Comparison of ENCODE assay signal across 22 cellular contexts in the genomic region with DNA sequence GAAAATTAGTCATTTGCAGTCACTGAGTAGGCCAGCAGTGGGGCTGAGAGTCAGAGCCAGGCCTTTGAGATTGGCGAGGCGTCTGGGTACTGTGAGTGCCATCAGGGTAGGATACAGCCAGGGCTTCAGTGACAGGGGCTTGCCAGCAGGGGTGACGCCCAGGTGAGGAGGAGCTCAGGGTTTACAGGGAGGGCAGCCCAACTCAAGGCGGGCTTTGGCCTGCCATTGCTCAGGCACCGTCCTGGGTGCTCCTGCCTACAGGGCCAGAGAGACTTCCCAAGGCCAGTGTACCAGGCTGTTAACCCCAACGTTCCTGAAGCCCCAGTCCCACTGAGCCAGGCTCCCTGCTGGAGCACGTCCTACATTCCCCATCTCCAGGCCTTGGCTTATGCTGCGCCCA.
DNase-seq lines count a peak whose midpoint lies in the region; ATAC-seq, FAIRE-seq and TF ChIP-seq lines count a peak whose summit lies in the region.
"Had no signal": no experiment of that assay in that cellular context is flagged by ENCODE, and none has a peak within 500 bp of the region (broad histone marks: within the 10 kb centered on the region; RNA-seq: fewer than 3 reads in every experiment).

No MANE protein-coding gene starts in this region.

- peaks cover 7% of the 10 kb centered on the region for H3K36me3 Mint-ChIP-seq in GM23338 (ENCODE audit: low read depth)
- H3K36me3 Mint-ChIP-seq: CD8-positive, alpha-beta T cell; IgD-negative memory B cell had no signal

- H3F3A ChIP-seq in GM23338 (replicated peaks; ENCODE audit: low read depth), result no peaks in the 10 kb centered on the region

- no peaks in the 10 kb centered on the region for H3K79me2 ChIP-seq in GM23338 (replicated peaks; ENCODE audit: insufficient read depth)
- no peaks in the 10 kb centered on the region for H3K79me2 ChIP-seq in HCT116 (ENCODE audit: insufficient read depth, low read length)
- no peaks in the 10 kb centered on the region for H3K79me2 ChIP-seq in H1 (ENCODE audit: control insufficient read depth in 1 of 2, insufficient read depth in 2 of 2, low read length in 2 of 2)
- no peaks in the 10 kb centered on the region for H3K79me2 ChIP-seq in hepatocyte

- ATAC-seq in GM23338 (peak; percentile 25; the same call in 1 of the 3 replicates), HCT116 (peak; percentile 51; the same call in 1 of the 2 replicates), GM19455 (IDR thresholded peaks at IDR 0.05; ENCODE audit: unreplicated experiment) (no peak), GM21529 (IDR thresholded peaks at IDR 0.05; ENCODE audit: unreplicated experiment) (no peak)
- ATAC-seq: CD8-positive, alpha-beta T cell; GM12878 had no signal

- no peak overlapping the region for H3K9ac ChIP-seq in HCT116 (ENCODE audit: low read length)
- no peak overlapping the region for H3K9ac ChIP-seq in H1 (replicated peaks in 1 of 4; ENCODE audit: extremely low read depth in 1 of 4, low read depth in 3 of 4, low read length in 3 of 4)

- TF ChIP-seq CTCF in GM23338 (conservative IDR thresholded peaks at IDR 0.05; ENCODE audit: low read depth in 2 of 2) (no peak), HCT116 (IDR thresholded peaks at IDR 0.05 in 2 of 3, conservative IDR thresholded peaks at IDR 0.05 in 1 of 3; ENCODE audit: borderline replicate concordance in 1 of 3, insufficient read depth in 1 of 3, low read depth in 2 of 3, low read length in 2 of 3) (0 out of 6 replicates have a peak, but pooled peaks of 1 of the 3 experiments have one; percentile 4), H1 (IDR thresholded peaks at IDR 0.05; ENCODE audit: control extremely low read depth in 1 of 3, insufficient read depth in 1 of 3, low read depth in 1 of 3, low read length in 3 of 3) (no peak), suprapubic skin (IDR thresholded peaks at IDR 0.05) (no peak), hepatocyte (IDR thresholded peaks at IDR 0.05; ENCODE audit: poor library complexity) (no peak)

- BruUV-seq in HCT116 (replicated peaks; lab: Mats Ljungman, UMichigan), result no TSS peak

- H2BK5ac ChIP-seq in H1 (ENCODE audit: low read depth, low read length), result 0 out of 2 replicates have a peak overlapping the region, but pooled peaks have one; percentile 23

- 87% methylated on average over 8 of the region's 8 CpGs; no CpG with 5 or more reads in 1 of the 2 experiments for WGBS in H1 (ENCODE audit: extremely low coverage in 1 of 2, insufficient coverage in 1 of 2, insufficient read length in 1 of 2, insufficient replicate concordance in 2 of 2, low coverage in 1 of 2, low lambda C conversion rate in 2 of 2, missing lambda C conversion rate in 1 of 2), 2 experiments
- WGBS in suprapubic skin, result 83% methylated on average over 8 of the region's 8 CpGs
- 85% methylated on average over 8 of the region's 8 CpGs for WGBS in hepatocyte (ENCODE audit: low lambda C conversion rate, missing lambda C conversion rate)

- no peaks in the 10 kb centered on the region for H4K20me1 ChIP-seq in GM23338 (replicated peaks; ENCODE audit: insufficient read depth)
- no peaks in the 10 kb centered on the region for H4K20me1 ChIP-seq in HCT116 (ENCODE audit: insufficient read depth)
- H4K20me1 ChIP-seq in H1 (replicated peaks in 1 of 2; ENCODE audit: control insufficient read depth in 1 of 2, insufficient read depth in 2 of 2, low read length in 2 of 2), result no peaks in the 10 kb centered on the region
- no peaks in the 10 kb centered on the region for H4K20me1 ChIP-seq in hepatocyte (ENCODE audit: insufficient read depth, poor library complexity, severe bottlenecking)

- no peak overlapping the region for H3K4me3 Mint-ChIP-seq in GM23338
- H3K4me3 Mint-ChIP-seq: CD8-positive, alpha-beta T cell had no signal

- H2BK120ac ChIP-seq in H1 (replicated peaks; ENCODE audit: low read depth, low read length), result no peak overlapping the region

- intact Hi-C loops in HCT116 (cut with micrococcal nuclease), result no loop called here

- 0 out of 2 replicates have a peak overlapping the region, but pooled peaks have one; percentile 40 for H2BK15ac ChIP-seq in H1 (ENCODE audit: low read length)

- H3K4me3 ChIP-seq in GM23338, result no peak overlapping the region
- H3K4me3 ChIP-seq in HCT116 (replicated peaks in 1 of 2; ENCODE audit: low read depth in 1 of 2, low read length in 2 of 2), result no peak overlapping the region
- no peak overlapping the region for H3K4me3 ChIP-seq in H1 (ENCODE audit: extremely low read depth in 1 of 4, insufficient read depth in 2 of 4, low read depth in 3 of 4, low read length in 4 of 4)
- no peak overlapping the region for H3K4me3 ChIP-seq in suprapubic skin
- H3K4me3 ChIP-seq in hepatocyte, result no peak overlapping the region
- H3K4me3 ChIP-seq: GM12878, HAP-1 had no signal

- H3K23me2 ChIP-seq in H1 (ENCODE audit: low read depth, low read length), result no peaks in the 10 kb centered on the region; the same call in 1 of the 2 replicates

- H3K4ac ChIP-seq in H1 (replicated peaks; ENCODE audit: insufficient read length, low read depth, low read length), result no peak overlapping the region

- no peak overlapping the region for H3K27ac Mint-ChIP-seq in GM23338
- H3K27ac Mint-ChIP-seq: CD8-positive, alpha-beta T cell; IgD-negative memory B cell had no signal

- H3K9me2 ChIP-seq in GM23338 (ENCODE audit: insufficient read depth) (peaks cover 15% of the 10 kb centered on the region), HCT116 (ENCODE audit: insufficient read depth) (no peaks in the 10 kb centered on the region), hepatocyte (replicated peaks; ENCODE audit: insufficient read depth) (no peaks in the 10 kb centered on the region)

- no peaks in the 10 kb centered on the region for H3K36me3 ChIP-seq in GM23338 (ENCODE audit: insufficient read depth)
- H3K36me3 ChIP-seq in HCT116 (ENCODE audit: control insufficient read depth in 1 of 2, insufficient read depth in 2 of 2, low read length in 2 of 2), result no peaks in the 10 kb centered on the region
- H3K36me3 ChIP-seq in H1 (ENCODE audit: control insufficient read depth in 2 of 4, insufficient read depth in 4 of 4, low read length in 3 of 4), result no peaks in the 10 kb centered on the region
- no peaks in the 10 kb centered on the region for H3K36me3 ChIP-seq in suprapubic skin
- no peaks in the 10 kb centered on the region for H3K36me3 ChIP-seq in hepatocyte (replicated peaks; ENCODE audit: insufficient read depth, low read depth)
- H3K36me3 ChIP-seq: HAP-1 had no signal

- H3K4me2 ChIP-seq in GM23338 (no peak overlapping the region), HCT116 (ENCODE audit: low read length) (no peak overlapping the region), H1 (ENCODE audit: insufficient read depth in 1 of 2, low read depth in 2 of 2, low read length in 2 of 2) (no peak overlapping the region), hepatocyte (no peak overlapping the region)

- no peak overlapping the region for H3K14ac ChIP-seq in H1 (ENCODE audit: insufficient read length)

- H4K5ac ChIP-seq in H1 (ENCODE audit: insufficient read length, low read depth, low read length), result no peak overlapping the region

- no peak overlapping the region for H3K23ac ChIP-seq in H1 (ENCODE audit: insufficient read length)

- TF ChIP-seq POLR2A in HCT116 (IDR thresholded peaks at IDR 0.05; ENCODE audit: borderline replicate concordance, extremely low read depth, insufficient read depth, insufficient read length) (no peak), H1 (IDR thresholded peaks at IDR 0.05; ENCODE audit: control extremely low read depth in 1 of 2, low read depth in 2 of 2, low read length in 2 of 2) (no peak), suprapubic skin (IDR thresholded peaks at IDR 0.05) (no peak)

- no peak overlapping the region for H3K56ac ChIP-seq in H1 (replicated peaks; ENCODE audit: insufficient read length, low read depth, low read length)

- H4K91ac ChIP-seq in H1 (replicated peaks; ENCODE audit: insufficient read length, low read length), result no peak overlapping the region

- peaks cover 22% of the 10 kb centered on the region for H3K9me3 Mint-ChIP-seq in GM23338

- RAD21 ChIA-PET in HCT116 (lab: Charles Lee; ENCODE audit: low non-redundant PET in 1 of 2, low total read pairs in 2 of 2, uncharacterized antibody in 2 of 2, unreplicated experiment in 2 of 2), result no interaction called here

- TF ChIP-seq EP300 in H1 (IDR thresholded peaks at IDR 0.05; ENCODE audit: borderline replicate concordance in 1 of 2, low read depth in 2 of 2, low read length in 2 of 2) (no peak), suprapubic skin (IDR thresholded peaks at IDR 0.05) (no peak)

- H3K4me1 Mint-ChIP-seq in GM23338, result peaks cover 17% of the 10 kb centered on the region
- H3K4me1 Mint-ChIP-seq: IgD-negative memory B cell had no signal

- no peaks in the 10 kb centered on the region for H3K79me1 ChIP-seq in H1 (ENCODE audit: low read depth, low read length)

- H3K4me1 ChIP-seq in GM23338 (ENCODE audit: insufficient read depth), result peaks cover 22% of the 10 kb centered on the region
- no peaks in the 10 kb centered on the region for H3K4me1 ChIP-seq in HCT116 (ENCODE audit: control insufficient read depth in 1 of 2, insufficient read depth in 2 of 2, low read length in 2 of 2)
- H3K4me1 ChIP-seq in H1 (replicated peaks in 1 of 4; ENCODE audit: control insufficient read depth in 3 of 4, insufficient read depth in 4 of 4, low read length in 3 of 4), result peaks cover 5 to 15% (median 7%) of the 10 kb centered on the region in 4 experiments
- no peaks in the 10 kb centered on the region for H3K4me1 ChIP-seq in suprapubic skin
- no peaks in the 10 kb centered on the region for H3K4me1 ChIP-seq in hepatocyte (ENCODE audit: insufficient read depth)

- 0 out of 2 replicates have a peak overlapping the region, but pooled peaks have one; percentile 60 for H2BK12ac ChIP-seq in H1 (ENCODE audit: low read depth, low read length)

- H3K27me3 ChIP-seq in GM23338 (ENCODE audit: insufficient read depth), result no peaks in the 10 kb centered on the region
- peaks cover 16% of the 10 kb centered on the region; the same call in 1 of the 2 replicates for H3K27me3 ChIP-seq in HCT116 (ENCODE audit: insufficient read depth, low read length)
- no peaks in the 10 kb centered on the region for H3K27me3 ChIP-seq in H1 (replicated peaks in 1 of 4; ENCODE audit: control insufficient read depth in 3 of 4, extremely low read depth in 1 of 4, insufficient read depth in 3 of 4, low read length in 3 of 4)
- peaks cover 20% of the 10 kb centered on the region for H3K27me3 ChIP-seq in suprapubic skin
- H3K27me3 ChIP-seq in hepatocyte, result no peaks in the 10 kb centered on the region

- no peak for FAIRE-seq in H1 (lab: Jason Lieb, UNC)
- FAIRE-seq: A204.1, GM12878, HepG2 had no signal

- CTCF ChIA-PET in HCT116 (lab: Charles Lee) (no interaction called here), H1 (lab: Charles Lee; ENCODE audit: partially characterized antibody) (interaction anchor here (0.8 to 3.8 kb wide), 17 partner anchors 11 to 207 kb away, joined by 3 to 16 read pairs (median 4); partner anchors contain the start of gene WNT7A)

- TF ChIP-seq RAD21 in HCT116 (IDR thresholded peaks at IDR 0.05; ENCODE audit: low read depth) (no peak), H1 (IDR thresholded peaks at IDR 0.05 in 1 of 2, conservative IDR thresholded peaks at IDR 0.05 in 1 of 2; ENCODE audit: low read depth in 2 of 2, low read length in 2 of 2) (no peak)

- H4K8ac ChIP-seq in H1 (ENCODE audit: extremely low read depth, insufficient read depth, low read length), result no peak overlapping the region

- POLR2A ChIA-PET in HCT116 (lab: Charles Lee), result no interaction called here
- POLR2A ChIA-PET in H1 (lab: Charles Lee; ENCODE audit: partially characterized antibody), result no interaction called here

- H2BK20ac ChIP-seq in H1 (ENCODE audit: low read length), result peak overlapping the region; percentile 43; the same call in 1 of the 2 replicates

- H3K18ac ChIP-seq in H1 (ENCODE audit: extremely low read depth, low read length), result no peak overlapping the region

- H3K9me3 ChIP-seq in HCT116 (ENCODE audit: control insufficient read depth in 1 of 2, insufficient read depth in 1 of 2, low read depth in 1 of 2, low read length in 2 of 2), result no peaks in the 10 kb centered on the region
- peaks cover 0 to 4% of the 10 kb centered on the region in 2 experiments; a peak in 1 of 4 replicates for H3K9me3 ChIP-seq in H1 (ENCODE audit: insufficient read depth in 2 of 2, low read depth in 1 of 2, low read length in 1 of 2)
- H3K9me3 ChIP-seq in suprapubic skin, result no peaks in the 10 kb centered on the region
- no peaks in the 10 kb centered on the region for H3K9me3 ChIP-seq in hepatocyte (ENCODE audit: low read depth)
- H3K9me3 ChIP-seq: HAP-1 had no signal

- DNase-seq in GM23338 (ENCODE audit: low spot score) (no peak), HCT116 (ENCODE audit: low read depth, low spot score) (no peak), H1 (ENCODE audit: low read depth in 1 of 2, low spot score in 2 of 2) (no peak), suprapubic skin (ENCODE audit: low spot score in 2 of 2) (peak; percentile 42 to 69), hepatocyte (ENCODE audit: low spot score) (no peak)
- no peak for DNase-seq in central memory CD4-positive, alpha-beta T cell
- DNase-seq: ACHN; AML-193; Calu3; CD8-positive, alpha-beta T cell; DMS79 treated with DMSO at 0.1 percent for 48 hours; GOT3; Karpas-422; KBM-7 had no signal

- H2AK5ac ChIP-seq in H1 (ENCODE audit: low read depth, low read length), result no peak overlapping the region

- no peak overlapping the region for H2AFZ ChIP-seq in GM23338
- no peak overlapping the region for H2AFZ ChIP-seq in HCT116 (ENCODE audit: low read depth, low read length, poor library complexity, severe bottlenecking)
- H2AFZ ChIP-seq in H1 (ENCODE audit: low read length), result no peak overlapping the region
- no peak overlapping the region for H2AFZ ChIP-seq in hepatocyte

- peaks cover 8% of the 10 kb centered on the region for H3K27me3 Mint-ChIP-seq in GM23338 (ENCODE audit: insufficient read depth, low read depth, poor library complexity)

- no peak overlapping the region for H3K27ac ChIP-seq in GM23338 (ENCODE audit: low read depth)
- H3K27ac ChIP-seq in HCT116 (ENCODE audit: low read depth, low read length), result no peak overlapping the region
- H3K27ac ChIP-seq in H1 (ENCODE audit: low read depth, low read length), result no peak overlapping the region
- H3K27ac ChIP-seq in suprapubic skin, result no peak overlapping the region
- H3K27ac ChIP-seq in hepatocyte, result no peak overlapping the region
- H3K27ac ChIP-seq: C4-2B had no signal

Comparison
In these comparisons a context has a peak if more than half of its experiments do, and no peak if none do; other contexts are left out.
1. ATAC-seq: peak in GM23338 (single experiment) and HCT116 (single experiment); none in GM19455 (single experiment) and GM21529 (single experiment).
2. DNase-seq: peak in suprapubic skin (2 of 2); none in GM23338 (single experiment), HCT116 (single experiment), H1 (0 of 2), central memory CD4-positive, alpha-beta T cell (single experiment) and hepatocyte (single experiment).